Comparison of ENCODE assay signal across 8 cellular contexts in the genomic region with DNA sequence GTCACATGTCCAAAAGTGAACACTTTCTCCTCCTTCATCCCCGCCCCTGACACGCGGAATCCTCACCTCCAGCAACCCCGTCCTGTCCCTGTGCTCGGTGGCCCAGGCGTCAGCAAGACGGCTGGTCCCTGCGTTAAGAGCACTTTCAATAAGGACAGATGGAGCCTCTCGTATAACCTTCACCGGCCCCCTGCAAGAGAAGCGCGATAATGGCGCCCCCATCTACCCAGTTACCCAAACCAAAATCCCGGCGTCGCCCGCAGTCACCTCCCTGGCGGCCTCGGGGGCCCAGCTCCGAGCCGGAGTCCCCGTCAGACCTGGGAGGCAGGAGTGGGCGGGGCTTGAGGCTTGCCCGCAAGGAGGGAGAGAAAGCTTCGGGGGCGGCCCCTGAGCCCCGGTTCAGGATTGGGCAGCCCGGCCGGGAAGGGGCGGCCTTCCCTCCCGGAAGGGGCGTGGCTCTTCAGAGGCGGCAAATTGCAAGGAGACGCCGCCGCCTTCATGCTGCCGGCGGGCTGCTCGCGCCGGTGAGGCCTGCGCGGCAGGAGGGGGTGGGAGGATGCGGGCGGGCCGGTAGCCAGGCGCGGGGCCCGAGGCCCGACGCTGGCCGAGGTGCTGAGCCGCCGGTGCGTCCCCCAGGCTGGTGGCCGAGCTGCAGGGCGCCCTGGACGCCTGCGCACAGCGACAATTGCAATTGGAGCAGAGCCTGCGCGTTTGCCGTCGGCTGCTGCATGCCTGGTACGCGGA. TPM values are rescaled to one million over a fixed set of nuclear protein-coding genes. Genes with fewer than 3 reads are reported as not detected.
DNase-seq lines count a peak whose midpoint lies in the region; ATAC-seq and TF ChIP-seq lines count a peak whose summit lies in the region.

TSS of gene TEDC2 (plus strand) at position 463 of the 744 bp plus-strand sequence. CDS start at position 499, 36 bp downstream.

- peak within 1 kb of the TSS; percentile 39 to 59 for H3K4me3 ChIP-seq in gastroesophageal sphincter

- TF ChIP-seq EP300 in gastroesophageal sphincter (IDR thresholded peaks at IDR 0.05), result no peak

- peak within 1 kb of the TSS in 3 of 4 donors; percentile 45 to 56 (median 55) for H3K27ac ChIP-seq in gastroesophageal sphincter

- in situ Hi-C loops in SK-MEL-5 (cut with HindIII; ENCODE audit: low pct_unique_long_range_greater_than_20kb, low sequenced_read_pairs), result no loop called here

- TF ChIP-seq POLR2A in gastroesophageal sphincter (IDR thresholded peaks at IDR 0.05), result no peak

- POLR2A ChIA-PET in HEK293T (lab: Yijun Ruan, JAX), result interaction anchor here (0.7 to 5.1 kb wide), 15 partner anchors 9 to 223 kb away, joined by 3 to 70 read pairs (median 6); partner anchors contain the start of genes ATP6V0C, CCNF, KCTD5 and NTN3

- CTCF ChIA-PET in HEK293T (lab: Yijun Ruan, JAX), result interaction anchor here (0.5 kb wide), 1 partner anchor 47 kb away, joined by 3 read pairs; no protein-coding TSS in a partner anchor

- H3K9me3 ChIP-seq in gastroesophageal sphincter, result no peaks in the 10 kb centered on the region

- TF ChIP-seq CTCF in gastroesophageal sphincter (IDR thresholded peaks at IDR 0.05), result no peak

- 0% methylated on average over 2 of the region's 66 CpGs; no CpG with 5 or more reads in 1 of the 2 donors for WGBS in gastroesophageal sphincter (ENCODE audit: low coverage in 1 of 2), 2 donors

- DNase-seq in GF-D8 (lab: John Stamatoyannopoulos, UW) (peak; percentile 92), HEK293T (ENCODE audit: extremely low spot score) (peak; percentile 96), NAMALWA (ENCODE audit: low spot score) (peak; percentile 97), SK-MEL-5 (ENCODE audit: low read depth, low spot score) (peak; percentile 92), non-pigmented ciliary epithelial cell (ENCODE audit: low read depth) (peak; percentile 60), superior temporal gyrus (ENCODE audit: extremely low spot score) (peak; percentile 95)
- DNase-seq in activated naive CD4-positive, alpha-beta T cell (lab: John Stamatoyannopoulos, UW), result peak; percentile 77 to 95 (median 88)

- peaks cover 0 to 18% (median 9%) of the 10 kb centered on the region in 3 donors for H3K4me1 ChIP-seq in gastroesophageal sphincter

- peak; percentile 98 for ATAC-seq in gastroesophageal sphincter

- H3K27me3 ChIP-seq in gastroesophageal sphincter, result no peaks in the 10 kb centered on the region

- peaks cover 0 to 16% of the 10 kb centered on the region in 2 donors for H3K36me3 ChIP-seq in gastroesophageal sphincter

TF ChIP-seq in HEK293T, 16 proteins besides CTCF, POLR2A, EP300 and RAD21:
- TF ChIP-seq L3MBTL2 (conservative IDR thresholded peaks at IDR 0.05), result peak; percentile 68
- TF ChIP-seq LEF1 (IDR thresholded peaks at IDR 0.05; ENCODE audit: borderline replicate concordance), result no peak

RNA-seq across cellular contexts. Expression of gene TEDC2, which starts in this region (rescaled TPM):
- 12.1 and 15.2 TPM in 2 replicates for total RNA-seq in SK-MEL-5 (2014; rRNA removed; shearing (Covaris generic))
- 15.2 and 16.7 TPM in 2 replicates for polyA plus RNA-seq in SK-MEL-5 (2015; cell fraction: cytosol; rRNA removed)
- polyA plus RNA-seq in SK-MEL-5 (2015; cell fraction: nucleus; rRNA removed), result 99.2 and 110 TPM in 2 replicates
- total RNA-seq in gastroesophageal sphincter, result 1 to 10 TPM in 2 of 4 donors, not detected in 2; 1.0 to 2.5 TPM

Comparison
In these comparisons a context has a peak if more than half of its experiments do, and no peak if none do; other contexts are left out.
1. Peak in every context shown above with its lines: DNase-seq, ATAC-seq, H3K4me3 ChIP-seq and H3K27ac ChIP-seq.